ENCODE assay signal across 25 cellular contexts in genomic region chr3:11085078-11085840, GRCh38.
A peak's percentile ranks its signal among the peaks of the same experiment; 100 is the strongest.
DNase-seq lines count a peak whose midpoint lies in the region; ATAC-seq and TF ChIP-seq lines count a peak whose summit lies in the region.
"Had no signal": no experiment of that assay in that cellular context is flagged by ENCODE, and none has a peak within 500 bp of the region (broad histone marks: within the 10 kb centered on the region; RNA-seq: fewer than 3 reads in every experiment).

No MANE protein-coding gene starts in this region.

- H4K20me1 ChIP-seq in mammary epithelial cell (ENCODE audit: insufficient read depth, low read length) = no peaks in the 10 kb centered on the region

- TF ChIP-seq POLR2A in breast epithelium (IDR thresholded peaks at IDR 0.05) = no peak

- POLR2A ChIA-PET in Panc1 (lab: Charles Lee) = interaction anchor here (0.6 to 0.7 kb wide), 2 partner anchors 135 to 269 kb away, joined by 3 read pairs; no protein-coding TSS in a partner anchor

- H3K36me3 ChIP-seq in mammary epithelial cell (ENCODE audit: insufficient read depth, low read length) (no peaks in the 10 kb centered on the region), breast epithelium (no peaks in the 10 kb centered on the region), Panc1 (ENCODE audit: control insufficient read depth, insufficient read depth, low read length) (no peaks in the 10 kb centered on the region)

- H3K4me1 ChIP-seq in mammary epithelial cell (ENCODE audit: insufficient read depth, low read length) (peaks cover 13% of the 10 kb centered on the region), breast epithelium (no peaks in the 10 kb centered on the region), Panc1 (ENCODE audit: control insufficient read depth, insufficient read depth, low read length) (no peaks in the 10 kb centered on the region)
- H3K4me1 ChIP-seq: foreskin keratinocyte had no signal

- no peak overlapping the region for H3K27ac ChIP-seq in mammary epithelial cell (ENCODE audit: insufficient read depth, low read depth, low read length)
- H3K27ac ChIP-seq in breast epithelium = no peak overlapping the region
- H3K27ac ChIP-seq in Panc1 (ENCODE audit: low read length) = no peak overlapping the region
- H3K27ac ChIP-seq: foreskin keratinocyte, KMS-11, skin epidermis had no signal

- no peak overlapping the region for H2AFZ ChIP-seq in mammary epithelial cell (ENCODE audit: low read depth, low read length)

- TF ChIP-seq CTCF in mammary epithelial cell (conservative IDR thresholded peaks at IDR 0.05 in 1 of 2, IDR thresholded peaks at IDR 0.05 in 1 of 2; ENCODE audit: extremely low read depth in 1 of 2, insufficient read depth in 1 of 2, low read depth in 1 of 2, low read length in 2 of 2) (no peak), breast epithelium (IDR thresholded peaks at IDR 0.05) (no peak), Panc1 (IDR thresholded peaks at IDR 0.05) (no peak)

- no peak overlapping the region for H3K4me2 ChIP-seq in mammary epithelial cell (ENCODE audit: insufficient read depth, low read depth, low read length)
- H3K4me2 ChIP-seq: KMS-11 had no signal

- BruUV-seq in mammary epithelial cell (replicated peaks; lab: Mats Ljungman, UMichigan) = no TSS peak
- no TSS peak for BruUV-seq in Panc1 (replicated peaks; lab: Mats Ljungman, UMichigan)

- dilution Hi-C loops in mammary epithelial cell (cut with HindIII; ENCODE audit: low sequenced_read_pairs) = no loop called here

- H3K4me3 ChIP-seq in mammary epithelial cell (replicated peaks in 1 of 3; ENCODE audit: insufficient read depth in 1 of 3, low read depth in 2 of 3, low read length in 3 of 3) = no peak overlapping the region
- H3K4me3 ChIP-seq in breast epithelium = no peak overlapping the region
- no peak overlapping the region for H3K4me3 ChIP-seq in Panc1 (ENCODE audit: low read depth in 2 of 2, low read length in 2 of 2)
- H3K4me3 ChIP-seq: skin epidermis had no signal

- H3K9me3 ChIP-seq in mammary epithelial cell (replicated peaks; ENCODE audit: insufficient read depth, low read length) (no peaks in the 10 kb centered on the region), breast epithelium (no peaks in the 10 kb centered on the region), Panc1 (ENCODE audit: control insufficient read depth, insufficient read depth, low read depth, low read length) (no peaks in the 10 kb centered on the region)

- in situ Hi-C loops in mammary epithelial cell (cut with MboI; ENCODE audit: low sequenced_read_pairs in 2 of 2) = no loop called here
- in situ Hi-C loops in Panc1 (cut with HindIII; ENCODE audit: low pct_unique_long_range_greater_than_20kb, low sequenced_read_pairs) = no loop called here

- no peak overlapping the region for H3K9ac ChIP-seq in mammary epithelial cell (ENCODE audit: insufficient read depth, low read length)
- H3K9ac ChIP-seq: KMS-11 had no signal

- DNase-seq in mammary epithelial cell = peak; percentile 17
- DNase-seq in breast epithelium (ENCODE audit: low spot score in 2 of 2) = no peak
- DNase-seq in Panc1 (ENCODE audit: low read depth, low spot score) = no peak
- DNase-seq in fibroblast of peridontal ligament (ENCODE audit: extremely low read depth) = peak; percentile 53
- no peak for DNase-seq in DMS114 treated with DMSO at 0.1 percent for 48 hours (lab: John Stamatoyannopoulos, UW; ENCODE audit: unreplicated experiment)
- DNase-seq in stimulated activated CD8-positive, alpha-beta memory T cell treated with anti-CD3 and anti-CD28 coated beads, Interleukin-4, amount 100 ng/mL, for 48 hours = no peak
- DNase-seq in ecto neural progenitor cell (ENCODE audit: low spot score) = no peak
- DNase-seq: activated CD8-positive, alpha-beta T cell treated with anti-CD3 and anti-CD28 coated beads for 36 hours; activated naive CD4-positive, alpha-beta T cell treated with anti-CD3 and anti-CD28 coated beads, Interleukin-2, amount 50 U/mL, for 16 hours; activated T-cell treated with anti-CD3 and anti-CD28 coated beads, Interleukin-2, amount 50 U/mL, for 24 hours; CD4-positive, alpha-beta memory T cell; DMS79; endodermal cell; hypothalamus; kidney; naive B cell; NCI-H1092; NCI-H524 treated with DMSO at 0.1 percent for 48 hours; SHP77 treated with DMSO at 0.1 percent for 48 hours; stimulated activated CD4-positive, alpha-beta T cell treated with anti-CD3 and anti-CD28 coated beads, Interleukin-4, amount 100 ng/mL, for 1 hour had no signal

- 90% methylated on average over 8 of the region's 10 CpGs for WGBS in mammary epithelial cell (ENCODE audit: low coverage, missing lambda C conversion rate)

- CTCF ChIA-PET in mammary epithelial cell (lab: Charles Lee; ENCODE audit: low non-redundant PET) = no interaction called here
- CTCF ChIA-PET in Panc1 (lab: Charles Lee) = interaction anchor here (0.6 kb wide), 1 partner anchor 25 kb away, joined by 3 read pairs; no protein-coding TSS in a partner anchor

- intact Hi-C loops in mammary epithelial cell (cut with micrococcal nuclease) = no loop called here
- intact Hi-C loops in breast epithelium (cut with DNase I; ENCODE audit: low total_unique reads) = no loop called here
- intact Hi-C loops in Panc1 (cut with micrococcal nuclease; ENCODE audit: unreplicated experiment) = no loop called here

- ATAC-seq in Panc1 (peak; percentile 38; the same call in 1 of the 2 replicates), HG03097 (IDR thresholded peaks at IDR 0.05; ENCODE audit: low FRiP score, unreplicated experiment) (no peak)
- ATAC-seq: activated CD8-positive, alpha-beta T cell treated with anti-CD3 and anti-CD28 coated beads for 36 hours; foreskin keratinocyte; WTC11 had no signal

- no peaks in the 10 kb centered on the region for H3K79me2 ChIP-seq in mammary epithelial cell (ENCODE audit: insufficient read depth, low read length)

- H3K27me3 ChIP-seq in mammary epithelial cell (ENCODE audit: insufficient read depth, low read length) (no peaks in the 10 kb centered on the region), breast epithelium (no peaks in the 10 kb centered on the region), Panc1 (ENCODE audit: control insufficient read depth, insufficient read depth, low read length) (no peaks in the 10 kb centered on the region)
- H3K27me3 ChIP-seq: foreskin keratinocyte had no signal

Comparison
In these comparisons a context has a peak if more than half of its experiments do, and no peak if none do; other contexts are left out.
1. DNase-seq: peak in mammary epithelial cell (single experiment) and fibroblast of peridontal ligament (single experiment); none in breast epithelium (0 of 2), Panc1 (single experiment), DMS114 treated with DMSO at 0.1 percent for 48 hours (single experiment), stimulated activated CD8-positive, alpha-beta memory T cell treated with anti-CD3 and anti-CD28 coated beads, Interleukin-4, amount 100 ng/mL, for 48 hours (single experiment) and ecto neural progenitor cell (single experiment).